In the genomic region with DNA sequence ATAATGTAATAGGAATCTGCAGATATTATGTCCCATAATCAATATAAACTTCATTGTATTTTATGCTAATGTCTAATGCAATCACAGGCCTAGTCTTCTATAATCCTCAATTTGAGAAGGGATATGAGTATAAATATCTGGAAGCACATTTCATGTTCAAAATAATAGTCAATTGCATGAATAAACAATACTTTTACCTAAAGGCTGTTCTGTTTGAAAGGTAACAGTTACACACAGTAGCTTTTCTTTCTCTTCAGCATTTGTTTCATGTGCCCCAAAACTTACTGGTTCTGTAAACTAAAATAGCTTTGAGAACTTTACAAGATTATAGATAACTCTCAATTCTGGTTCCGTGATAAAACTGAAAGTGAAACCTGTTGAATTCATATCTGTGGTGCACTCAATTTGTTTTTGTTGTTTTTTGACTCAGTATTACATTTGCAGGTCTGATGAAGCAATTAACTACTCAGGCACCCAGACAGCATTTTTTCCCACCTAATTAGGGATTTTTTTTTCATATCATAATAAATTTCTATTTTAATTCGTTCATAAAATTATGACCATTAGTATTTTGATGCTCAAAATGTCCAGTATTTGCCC, we compare ENCODE assay signal across 8 cellular contexts.
DNase-seq lines count a peak whose midpoint lies in the region; ATAC-seq, FAIRE-seq and TF ChIP-seq lines count a peak whose summit lies in the region.

No MANE protein-coding gene starts in this region.

- H3K27me3 ChIP-seq in CD4-positive, CD25-positive, alpha-beta regulatory T cell (ENCODE audit: control insufficient read depth, insufficient read depth, low read length), result no peaks in the 10 kb centered on the region
- H3K27me3 ChIP-seq in KMS-11 (ENCODE audit: insufficient read depth, low read depth) (no peaks in the 10 kb centered on the region), stomach smooth muscle (ENCODE audit: control insufficient read depth in 1 of 2, insufficient read depth in 2 of 2, low read length in 2 of 2) (no peaks in the 10 kb centered on the region)

- H3K36me3 Mint-ChIP-seq in CD4-positive, CD25-positive, alpha-beta regulatory T cell, result no peaks in the 10 kb centered on the region

- H3K4me1 ChIP-seq in CD4-positive, CD25-positive, alpha-beta regulatory T cell (ENCODE audit: control insufficient read depth, insufficient read depth, low read length, poor library complexity, severe bottlenecking), result no peaks in the 10 kb centered on the region
- peaks cover 16% of the 10 kb centered on the region for H3K4me1 ChIP-seq in KMS-11 (ENCODE audit: low read depth, poor library complexity, severe bottlenecking)
- H3K4me1 ChIP-seq in stomach smooth muscle (ENCODE audit: control insufficient read depth, insufficient read depth, low read length), result no peaks in the 10 kb centered on the region

- peak overlapping the region; percentile 67 to 79 (median 79) for H3K4me3 Mint-ChIP-seq in CD4-positive, CD25-positive, alpha-beta regulatory T cell

- TF ChIP-seq CTCF in KMS-11 (conservative IDR thresholded peaks at IDR 0.05; ENCODE audit: low read depth, low read length) (no peak), coronary artery (IDR thresholded peaks at IDR 0.05) (no peak)

- peaks cover 12 to 39% (median 16%) of the 10 kb centered on the region in 4 donors for H3K4me1 Mint-ChIP-seq in CD4-positive, CD25-positive, alpha-beta regulatory T cell

- H3K9ac ChIP-seq in KMS-11 (peak overlapping the region; percentile 49; the same call in 1 of the 2 replicates), stomach smooth muscle (ENCODE audit: low read length in 2 of 2) (no peak overlapping the region)

- no peaks in the 10 kb centered on the region for H3K36me3 ChIP-seq in CD4-positive, CD25-positive, alpha-beta regulatory T cell (ENCODE audit: control insufficient read depth, insufficient read depth, low read length)
- H3K36me3 ChIP-seq in KMS-11 (ENCODE audit: insufficient read depth), result no peaks in the 10 kb centered on the region
- no peaks in the 10 kb centered on the region for H3K36me3 ChIP-seq in stomach smooth muscle (ENCODE audit: control insufficient read depth in 2 of 2, insufficient read depth in 2 of 2, low read length in 2 of 2)

- no peaks in the 10 kb centered on the region for H3K79me2 ChIP-seq in KMS-11 (ENCODE audit: insufficient read depth, low read depth)

- H2AFZ ChIP-seq in KMS-11 (ENCODE audit: low read depth), result peak overlapping the region; percentile 78

- peak in 2 of 3 donors; percentile 9 to 51 for DNase-seq in CD4-positive, CD25-positive, alpha-beta regulatory T cell
- DNase-seq in coronary artery (ENCODE audit: low spot score) (no peak), HTR-8/SVneo (ENCODE audit: insufficient read length, low spot score) (no peak), AG08395 (ENCODE audit: low spot score) (no peak)

- no peaks in the 10 kb centered on the region for H4K20me1 ChIP-seq in KMS-11 (ENCODE audit: insufficient read depth)

- FAIRE-seq in HTR-8/SVneo (lab: Jason Lieb, UNC), result no peak

- H3K27me3 Mint-ChIP-seq in CD4-positive, CD25-positive, alpha-beta regulatory T cell, result no peaks in the 10 kb centered on the region

- no peaks in the 10 kb centered on the region for H3K9me3 ChIP-seq in CD4-positive, CD25-positive, alpha-beta regulatory T cell (ENCODE audit: control insufficient read depth in 2 of 2, low read length in 2 of 2)
- no peaks in the 10 kb centered on the region for H3K9me3 ChIP-seq in stomach smooth muscle (ENCODE audit: control insufficient read depth in 2 of 2, low read length in 2 of 2)

- peak overlapping the region; percentile 78 for H3K4me2 ChIP-seq in KMS-11

- peak in 1 of 2 donors; percentile 39 for ATAC-seq in CD4-positive, CD25-positive, alpha-beta regulatory T cell (ENCODE audit: low read depth in 2 of 2)
- ATAC-seq in GM21390 (IDR thresholded peaks at IDR 0.05; ENCODE audit: unreplicated experiment) (peak; percentile 94), GM21367 (IDR thresholded peaks at IDR 0.05; ENCODE audit: unreplicated experiment) (no peak)

- no peak overlapping the region for H3K27ac ChIP-seq in CD4-positive, CD25-positive, alpha-beta regulatory T cell (ENCODE audit: insufficient read depth, low read length, poor library complexity, severe bottlenecking)
- H3K27ac ChIP-seq in KMS-11, result peak overlapping the region; percentile 56
- H3K27ac ChIP-seq in coronary artery, result no peak overlapping the region
- no peak overlapping the region for H3K27ac ChIP-seq in stomach smooth muscle (ENCODE audit: low read length)

- H3K27ac Mint-ChIP-seq in CD4-positive, CD25-positive, alpha-beta regulatory T cell, result peak overlapping the region; percentile 42 to 85 (median 74)

- H3K4me3 ChIP-seq in CD4-positive, CD25-positive, alpha-beta regulatory T cell (ENCODE audit: low read depth, low read length), result peak overlapping the region; percentile 82
- H3K4me3 ChIP-seq in KMS-11 (IDR thresholded peaks at IDR 0.05; ENCODE audit: insufficient read depth, low read depth, low read length) (no peak overlapping the region), coronary artery (peak overlapping the region; percentile 62), stomach smooth muscle (ENCODE audit: low read length in 2 of 2) (peak overlapping the region; percentile 23 to 40)

- no peaks in the 10 kb centered on the region for H3K9me3 Mint-ChIP-seq in CD4-positive, CD25-positive, alpha-beta regulatory T cell

Comparison
In these comparisons a context has a peak if more than half of its experiments do, and no peak if none do; other contexts are left out.
1. DNase-seq: peak in CD4-positive, CD25-positive, alpha-beta regulatory T cell (2 of 3); none in coronary artery (single experiment), HTR-8/SVneo (single experiment) and AG08395 (single experiment).